15 cellular contexts compared by ENCODE assay signal in genomic region chr14:68552597-68552996, GRCh38.
DNase-seq lines count a peak whose midpoint lies in the region; ATAC-seq and TF ChIP-seq lines count a peak whose summit lies in the region.
"Had no signal": no experiment of that assay in that cellular context is flagged by ENCODE, and none has a peak within 500 bp of the region (broad histone marks: within the 10 kb centered on the region; RNA-seq: fewer than 3 reads in every experiment).

No MANE protein-coding gene starts in this region.

- no peaks in the 10 kb centered on the region for H3K36me3 ChIP-seq in sigmoid colon

- peak overlapping the region in 1 of 2 donors; percentile 55 for H3K4me3 Mint-ChIP-seq in CD14-positive monocyte
- H3K4me3 Mint-ChIP-seq in natural killer cell: no peak overlapping the region
- H3K4me3 Mint-ChIP-seq: activated CD4-positive, alpha-beta memory T cell treated with anti-CD3 and anti-CD28 coated beads, Interleukin-2, amount 10 ng/mL, durations not matched to agents 7 days and 5 days; mesothelial cell of epicardium; stimulated activated naive CD8-positive, alpha-beta T cell treated with anti-CD3 and anti-CD28 coated beads, Interleukin-15, amount 100 ng/mL, for 72 hours had no signal

- intact Hi-C loops in CD14-positive monocyte (cut with micrococcal nuclease): no loop called here
- intact Hi-C loops in sigmoid colon (cut with DNase I): no loop called here
- intact Hi-C loops in natural killer cell (cut with micrococcal nuclease): no loop called here

- peak; percentile 63 for DNase-seq in CD14-positive monocyte (ENCODE audit: low spot score)
- DNase-seq in NCI-H2171 treated with DMSO at 0.1 percent for 48 hours (lab: John Stamatoyannopoulos, UW): peak; percentile 70
- peak; percentile 80 for DNase-seq in sigmoid colon
- DNase-seq in COR-L47 (lab: John Stamatoyannopoulos, UW): no peak
- no peak for DNase-seq in natural killer cell
- DNase-seq in NAMALWA (ENCODE audit: low spot score): no peak
- DNase-seq: activated CD4-positive, alpha-beta memory T cell treated with anti-CD3 and anti-CD28 coated beads, Interleukin-2, amount 10 ng/mL, durations not matched to agents 7 days and 5 days; Calu3; erythroblast; NCI-H1694 treated with DMSO at 0.1 percent for 48 hours; stimulated activated naive CD8-positive, alpha-beta T cell treated with anti-CD3 and anti-CD28 coated beads, Interleukin-15, amount 100 ng/mL, for 72 hours had no signal

- peak overlapping the region in 6 of 7 donors; percentile 59 to 83 (median 69) for H3K27ac Mint-ChIP-seq in CD14-positive monocyte
- H3K27ac Mint-ChIP-seq in natural killer cell: no peak overlapping the region
- H3K27ac Mint-ChIP-seq: activated CD4-positive, alpha-beta memory T cell treated with anti-CD3 and anti-CD28 coated beads, Interleukin-2, amount 10 ng/mL, durations not matched to agents 7 days and 5 days; stimulated activated naive CD8-positive, alpha-beta T cell treated with anti-CD3 and anti-CD28 coated beads, Interleukin-15, amount 100 ng/mL, for 72 hours had no signal

- WGBS in sigmoid colon, 2 donors: 8 to 25% methylated on average over 2 of the region's 2 CpGs

- H3K36me3 Mint-ChIP-seq in CD14-positive monocyte (peaks cover 2 to 3% of the 10 kb centered on the region in 2 donors), natural killer cell (no peaks in the 10 kb centered on the region)
- H3K36me3 Mint-ChIP-seq: mesothelial cell of epicardium had no signal

- H3K9me3 Mint-ChIP-seq in CD14-positive monocyte (peaks cover 0 to 3% (median 0%) of the 10 kb centered on the region in 7 donors), natural killer cell (no peaks in the 10 kb centered on the region)
- H3K9me3 Mint-ChIP-seq: activated CD4-positive, alpha-beta memory T cell treated with anti-CD3 and anti-CD28 coated beads, Interleukin-2, amount 10 ng/mL, durations not matched to agents 7 days and 5 days; mesothelial cell of epicardium; stimulated activated naive CD8-positive, alpha-beta T cell treated with anti-CD3 and anti-CD28 coated beads, Interleukin-15, amount 100 ng/mL, for 72 hours had no signal

- peaks cover 0 to 87% (median 68%) of the 10 kb centered on the region in 4 donors for H3K4me1 ChIP-seq in sigmoid colon

- H3K27me3 Mint-ChIP-seq in CD14-positive monocyte (ENCODE audit: low read depth in 3 of 3) (peaks cover 2 to 8% (median 3%) of the 10 kb centered on the region in 3 donors), natural killer cell (ENCODE audit: low read depth in 2 of 2) (no peaks in the 10 kb centered on the region)
- H3K27me3 Mint-ChIP-seq: activated CD4-positive, alpha-beta memory T cell treated with anti-CD3 and anti-CD28 coated beads, Interleukin-2, amount 10 ng/mL, durations not matched to agents 7 days and 5 days; stimulated activated naive CD8-positive, alpha-beta T cell treated with anti-CD3 and anti-CD28 coated beads, Interleukin-15, amount 100 ng/mL, for 72 hours had no signal

- no peak for TF ChIP-seq CTCF in CD14-positive monocyte (IDR thresholded peaks at IDR 0.05)
- TF ChIP-seq CTCF in sigmoid colon (IDR thresholded peaks at IDR 0.05): no peak
- TF ChIP-seq CTCF in natural killer cell (IDR thresholded peaks at IDR 0.05): no peak

- no peak for TF ChIP-seq POLR2A in sigmoid colon (IDR thresholded peaks at IDR 0.05)

- H3K27me3 ChIP-seq in sigmoid colon: no peaks in the 10 kb centered on the region

- ATAC-seq in esophagus mucosa: peak; percentile 36
- ATAC-seq in natural killer cell: no peak
- ATAC-seq in HG03460 (IDR thresholded peaks at IDR 0.05; ENCODE audit: unreplicated experiment): no peak
- ATAC-seq: stimulated activated naive CD8-positive, alpha-beta T cell treated with anti-CD3 and anti-CD28 coated beads, Interleukin-15, amount 100 ng/mL, for 72 hours had no signal

- H3K4me3 ChIP-seq in sigmoid colon: no peak overlapping the region

- TF ChIP-seq EP300 in sigmoid colon (IDR thresholded peaks at IDR 0.05): no peak

- H3K27ac ChIP-seq in sigmoid colon: peak overlapping the region; percentile 93 to 96 (median 96)
- H3K27ac ChIP-seq: HL-60 had no signal

- no peaks in the 10 kb centered on the region for H3K9me3 ChIP-seq in sigmoid colon

- H3K4me1 Mint-ChIP-seq in CD14-positive monocyte: peaks cover 40% of the 10 kb centered on the region
- peaks cover 17 to 20% of the 10 kb centered on the region in 2 donors for H3K4me1 Mint-ChIP-seq in natural killer cell
- H3K4me1 Mint-ChIP-seq: activated CD4-positive, alpha-beta memory T cell treated with anti-CD3 and anti-CD28 coated beads, Interleukin-2, amount 10 ng/mL, durations not matched to agents 7 days and 5 days had no signal

Comparison
In these comparisons a context has a peak if more than half of its experiments do, and no peak if none do; other contexts are left out.
1. DNase-seq: peak in CD14-positive monocyte (single experiment), NCI-H2171 treated with DMSO at 0.1 percent for 48 hours (single experiment) and sigmoid colon (single experiment); none in COR-L47 (single experiment), natural killer cell (single experiment) and NAMALWA (single experiment).
2. H3K27ac Mint-ChIP-seq: peak in CD14-positive monocyte (6 of 7); none in natural killer cell (0 of 2).